Comparison of ENCODE assay signal across 17 cellular contexts in the genomic region with DNA sequence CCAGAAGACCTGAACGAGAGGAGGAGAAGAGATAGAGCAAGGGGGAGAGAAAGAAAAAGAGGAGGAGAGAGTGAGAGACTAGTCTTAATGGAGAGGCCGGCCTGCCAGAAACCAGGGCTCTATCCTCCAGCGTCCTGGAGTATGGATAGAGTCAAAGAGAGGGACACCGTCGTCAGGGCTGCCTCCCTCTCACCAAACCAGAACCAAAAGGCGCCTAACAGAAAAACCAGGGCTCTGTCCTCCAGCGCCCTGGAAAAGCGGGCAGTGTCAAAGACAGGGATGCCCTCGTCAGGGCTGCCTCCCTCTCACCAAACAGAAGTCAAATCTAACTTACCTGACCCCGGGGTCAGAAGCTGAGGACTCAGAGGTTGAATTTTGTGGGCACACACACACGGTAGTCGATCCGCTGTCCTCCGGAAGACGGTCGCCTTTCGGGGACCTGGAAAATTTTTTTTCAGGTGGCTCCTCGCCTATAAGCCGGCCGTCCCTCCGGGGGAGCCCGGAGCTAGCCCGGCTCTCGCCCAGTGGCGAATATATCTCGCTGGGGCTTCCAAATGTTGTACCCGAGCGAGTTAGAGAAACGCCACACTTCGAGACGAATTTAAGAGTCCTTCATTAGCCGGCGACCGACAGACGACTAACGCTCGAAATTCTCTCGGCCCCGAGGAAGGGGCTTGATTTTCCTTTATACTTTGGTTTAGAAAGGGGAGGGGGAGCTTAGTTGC.
DNase-seq lines count a peak whose midpoint lies in the region; ATAC-seq, FAIRE-seq and TF ChIP-seq lines count a peak whose summit lies in the region.
"Had no signal": no experiment of that assay in that cellular context is flagged by ENCODE, and none has a peak within 500 bp of the region (broad histone marks: within the 10 kb centered on the region; RNA-seq: fewer than 3 reads in every experiment).

No MANE protein-coding gene starts in this region.

- TF ChIP-seq POLR2A in GM12892 (IDR thresholded peaks at IDR 0.05; ENCODE audit: low read depth, low read length), result no peak
- TF ChIP-seq POLR2A in spleen (IDR thresholded peaks at IDR 0.05), result no peak

- no peak overlapping the region for H3K4me3 Mint-ChIP-seq in activated T-helper 1 cell treated with anti-CD3 and anti-CD28 coated beads, Interleukin-12 subunit alpha, Interleukin-12 subunit beta, Interleukin-2, Interleukin-4 antibody, amounts not matched to agents 30 ng/mL and 10 ng/mL and 1 ng/mL, durations not matched to agents 14 hours and 24 hours and 36 hours

- no peak for DNase-seq in A673 (ENCODE audit: low spot score)
- DNase-seq in GM12892 (ENCODE audit: insufficient read length), result no peak
- no peak for DNase-seq in activated T-helper 1 cell treated with anti-CD3 and anti-CD28 coated beads, Interleukin-12 subunit alpha, Interleukin-12 subunit beta, Interleukin-2, Interleukin-4 antibody, amounts not matched to agents 30 ng/mL and 10 ng/mL and 1 ng/mL, durations not matched to agents 14 hours and 24 hours and 36 hours (ENCODE audit: low spot score)
- no peak for DNase-seq in spleen
- no peak for DNase-seq in GM03348 (ENCODE audit: low spot score)
- DNase-seq: activated T-cell treated with anti-CD3 and anti-CD28 coated beads, Interleukin-2, amount 50 U/mL, for 48 hours; dermis blood vessel endothelial cell; MG63; NCI-H187; NCI-H510A treated with DMSO at 0.1 percent for 48 hours; sigmoid colon; stimulated activated CD4-positive, alpha-beta T cell treated with anti-CD3 and anti-CD28 coated beads, Interleukin-4, amount 100 ng/mL, for 4 hours; transverse colon had no signal

- H3K4me1 ChIP-seq in A673 (ENCODE audit: insufficient read depth, low read length, poor library complexity, severe bottlenecking) (peaks cover 3% of the 10 kb centered on the region), iPS-20b (ENCODE audit: insufficient read depth, low read length) (peaks cover 26% of the 10 kb centered on the region), spleen (no peaks in the 10 kb centered on the region)
- H3K4me1 ChIP-seq: sigmoid colon had no signal

- peaks cover 90% of the 10 kb centered on the region for H3K27me3 Mint-ChIP-seq in activated T-helper 1 cell treated with anti-CD3 and anti-CD28 coated beads, Interleukin-12 subunit alpha, Interleukin-12 subunit beta, Interleukin-2, Interleukin-4 antibody, amounts not matched to agents 30 ng/mL and 10 ng/mL and 1 ng/mL, durations not matched to agents 14 hours and 24 hours and 36 hours (ENCODE audit: insufficient read depth)

- ATAC-seq in GM21529 (IDR thresholded peaks at IDR 0.05; ENCODE audit: unreplicated experiment) (no peak), HG03342 (IDR thresholded peaks at IDR 0.05; ENCODE audit: unreplicated experiment) (no peak)
- ATAC-seq: activated CD4-positive, CD25-positive, alpha-beta regulatory T cell treated with anti-CD3 and anti-CD28 coated beads, Interleukin-2, amount 50 U/mL, for 24 hours had no signal

- H3K27ac Mint-ChIP-seq in activated T-helper 1 cell treated with anti-CD3 and anti-CD28 coated beads, Interleukin-12 subunit alpha, Interleukin-12 subunit beta, Interleukin-2, Interleukin-4 antibody, amounts not matched to agents 30 ng/mL and 10 ng/mL and 1 ng/mL, durations not matched to agents 14 hours and 24 hours and 36 hours, result peak overlapping the region; percentile 83

- peaks cover 9% of the 10 kb centered on the region for H3K36me3 Mint-ChIP-seq in activated T-helper 1 cell treated with anti-CD3 and anti-CD28 coated beads, Interleukin-12 subunit alpha, Interleukin-12 subunit beta, Interleukin-2, Interleukin-4 antibody, amounts not matched to agents 30 ng/mL and 10 ng/mL and 1 ng/mL, durations not matched to agents 14 hours and 24 hours and 36 hours (ENCODE audit: low read depth)

- peak; percentile 38 for FAIRE-seq in GM12892 (lab: Jason Lieb, UNC)

- H3K9me3 ChIP-seq in A673 (ENCODE audit: low read depth, low read length, poor library complexity, severe bottlenecking) (no peaks in the 10 kb centered on the region), iPS-20b (ENCODE audit: insufficient read depth, low read depth, low read length) (no peaks in the 10 kb centered on the region; the same call in 1 of the 2 replicates), spleen (peaks cover 0 to 45% (median 0%) of the 10 kb centered on the region in 8 donors)
- H3K9me3 ChIP-seq: MG63, transverse colon had no signal

- WGBS in spleen, 5 donors, result 3 to 7% (median 5%) methylated on average over 39 of the region's 39 CpGs

- no peak overlapping the region; the same call in 1 of the 2 replicates for H3K9ac ChIP-seq in iPS-20b (ENCODE audit: low read depth, low read length)

- POLR2A ChIA-PET in A673 (lab: Charles Lee; ENCODE audit: low non-redundant PET), result no interaction called here

- H3K9me3 Mint-ChIP-seq in activated T-helper 1 cell treated with anti-CD3 and anti-CD28 coated beads, Interleukin-12 subunit alpha, Interleukin-12 subunit beta, Interleukin-2, Interleukin-4 antibody, amounts not matched to agents 30 ng/mL and 10 ng/mL and 1 ng/mL, durations not matched to agents 14 hours and 24 hours and 36 hours, result peaks cover 16% of the 10 kb centered on the region

- BruUV-seq in A673 (replicated peaks; lab: Mats Ljungman, UMichigan), result no TSS peak

- H3K4me1 Mint-ChIP-seq in activated T-helper 1 cell treated with anti-CD3 and anti-CD28 coated beads, Interleukin-12 subunit alpha, Interleukin-12 subunit beta, Interleukin-2, Interleukin-4 antibody, amounts not matched to agents 30 ng/mL and 10 ng/mL and 1 ng/mL, durations not matched to agents 14 hours and 24 hours and 36 hours (ENCODE audit: low read depth), result peaks cover 9% of the 10 kb centered on the region

- H3K27me3 ChIP-seq in A673 (replicated peaks; ENCODE audit: insufficient read depth, low read depth, low read length, poor library complexity) (peaks cover 3% of the 10 kb centered on the region), iPS-20b (ENCODE audit: insufficient read depth, low read length) (peaks cover 100% of the 10 kb centered on the region), spleen (replicated peaks in 1 of 7) (peaks cover 6 to 100% (median 99%) of the 10 kb centered on the region in 7 donors)

- H3K36me3 ChIP-seq in A673 (ENCODE audit: insufficient read depth, low read length, poor library complexity, severe bottlenecking) (no peaks in the 10 kb centered on the region), iPS-20b (ENCODE audit: insufficient read depth, low read depth, low read length) (no peaks in the 10 kb centered on the region), spleen (no peaks in the 10 kb centered on the region)
- H3K36me3 ChIP-seq: MG63, sigmoid colon, transverse colon had no signal

- TF ChIP-seq CTCF in A673 (conservative IDR thresholded peaks at IDR 0.05; ENCODE audit: low read depth, low read length) (no peak), spleen (IDR thresholded peaks at IDR 0.05 in 8 of 11, conservative IDR thresholded peaks at IDR 0.05 in 3 of 11) (no peak)

- H3K27ac ChIP-seq in A673 (ENCODE audit: low read depth, low read length, poor library complexity, severe bottlenecking) (no peak overlapping the region), iPS-20b (ENCODE audit: low read length) (no peak overlapping the region), spleen (no peak overlapping the region)
- H3K27ac ChIP-seq: sigmoid colon, transverse colon had no signal

- intact Hi-C loops in A673 (cut with micrococcal nuclease; ENCODE audit: unreplicated experiment), result no loop called here
- intact Hi-C loops in activated T-helper 1 cell treated with anti-CD3 and anti-CD28 coated beads, Interleukin-12 subunit alpha, Interleukin-12 subunit beta, Interleukin-2, Interleukin-4 antibody, amounts not matched to agents 30 ng/mL and 10 ng/mL and 1 ng/mL, durations not matched to agents 14 hours and 24 hours and 36 hours (cut with micrococcal nuclease), result loop anchor here (2.0 kb wide), 2 partner anchors 35 kb away; no protein-coding TSS in a partner anchor
- intact Hi-C loops in spleen (cut with DNase I; ENCODE audit: low total_unique reads), result no loop called here

- peak overlapping the region; percentile 38 for H3K4me3 ChIP-seq in A673 (ENCODE audit: low read depth, low read length, poor library complexity, severe bottlenecking)
- H3K4me3 ChIP-seq in iPS-20b (ENCODE audit: low read length), result peak overlapping the region; percentile 65
- no peak overlapping the region for H3K4me3 ChIP-seq in spleen
- H3K4me3 ChIP-seq: MG63, sigmoid colon, transverse colon had no signal

- CTCF ChIA-PET in A673 (lab: Charles Lee), result no interaction called here

Comparison
In these comparisons a context has a peak if more than half of its experiments do, and no peak if none do; other contexts are left out.
1. H3K4me3 ChIP-seq: peak in A673 (single experiment) and iPS-20b (single experiment); none in spleen (0 of 8).